In the genomic region with DNA sequence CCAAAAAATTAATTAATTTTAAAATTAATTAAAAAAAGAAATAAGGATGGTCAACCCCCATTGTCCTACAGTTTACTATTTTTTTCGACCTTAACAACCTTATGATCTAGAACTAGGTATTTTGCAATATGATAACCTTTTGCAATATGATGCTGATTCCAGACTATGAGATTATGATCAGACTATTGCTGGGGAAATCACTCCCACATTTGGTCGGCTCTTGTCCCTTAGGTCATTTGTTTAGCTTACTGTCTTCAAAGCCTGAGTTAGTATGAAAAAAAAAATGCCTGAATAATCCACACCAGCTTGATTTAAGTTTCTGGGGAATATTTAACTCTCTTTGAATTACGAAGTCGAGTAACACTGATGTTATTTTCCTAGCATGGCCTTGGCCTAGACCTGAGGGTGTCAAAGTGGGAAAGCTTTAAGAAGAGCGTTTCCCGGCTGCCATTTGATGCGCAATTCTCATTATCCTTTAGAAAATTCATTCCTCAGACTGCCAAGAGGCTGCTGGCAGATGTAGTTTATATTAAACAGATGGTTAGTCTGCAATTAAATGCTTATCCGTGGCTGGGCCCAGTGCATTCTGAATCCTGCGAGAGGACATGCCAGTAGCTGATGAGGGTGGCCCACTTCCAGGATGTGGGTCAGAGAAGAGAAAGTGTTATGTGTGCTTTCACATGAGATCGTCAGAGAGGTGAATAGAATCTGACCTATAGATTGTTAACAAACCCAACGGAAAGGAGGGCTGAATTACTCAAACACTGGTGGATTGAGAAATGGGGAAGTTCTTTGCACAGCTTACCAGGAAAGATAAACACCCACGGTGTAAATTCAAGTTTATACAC, we compare ENCODE assay signal across 9 cellular contexts.
A peak's percentile ranks its signal among the peaks of the same experiment; 100 is the strongest.
DNase-seq lines count a peak whose midpoint lies in the region; ATAC-seq and TF ChIP-seq lines count a peak whose summit lies in the region.
"Had no signal": no experiment of that assay in that cellular context is flagged by ENCODE, and none has a peak within 500 bp of the region (broad histone marks: within the 10 kb centered on the region; RNA-seq: fewer than 3 reads in every experiment).

No MANE protein-coding gene starts in this region.

- no peak overlapping the region for H3K4me3 ChIP-seq in heart left ventricle
- H3K4me3 ChIP-seq in stomach smooth muscle (ENCODE audit: low read length in 2 of 2), result peak overlapping the region in 1 of 2 donors; percentile 9
- H3K4me3 ChIP-seq: gastrocnemius medialis had no signal

- H3K27ac ChIP-seq in heart left ventricle (peak overlapping the region in 3 of 12 donors; percentile 18 to 66 (median 28)), stomach smooth muscle (ENCODE audit: low read length) (peak overlapping the region; percentile 77)
- H3K27ac ChIP-seq: gastrocnemius medialis had no signal

- intact Hi-C loops in heart left ventricle (cut with DNase I), result no loop called here

- ATAC-seq in heart left ventricle (peak in 2 of 4 donors; percentile 50 to 79), HG02840 (IDR thresholded peaks at IDR 0.05; ENCODE audit: low FRiP score, unreplicated experiment) (no peak)
- ATAC-seq in activated CD4-positive, CD25-positive, alpha-beta regulatory T cell treated with anti-CD3 and anti-CD28 coated beads, Interleukin-2, amount 50 U/mL, for 24 hours, result no peak
- ATAC-seq: gastrocnemius medialis had no signal

- H3K27me3 ChIP-seq in heart left ventricle (no peaks in the 10 kb centered on the region), stomach smooth muscle (ENCODE audit: control insufficient read depth in 1 of 2, insufficient read depth in 2 of 2, low read length in 2 of 2) (no peaks in the 10 kb centered on the region)
- H3K27me3 ChIP-seq: gastrocnemius medialis had no signal

- H3K9ac ChIP-seq in stomach smooth muscle (ENCODE audit: low read length in 2 of 2), result peak overlapping the region; percentile 22 to 72

- TF ChIP-seq POLR2A in heart left ventricle (IDR thresholded peaks at IDR 0.05), result no peak

- peaks cover 0 to 6% (median 0%) of the 10 kb centered on the region in 12 donors for H3K4me1 ChIP-seq in heart left ventricle
- H3K4me1 ChIP-seq in stomach smooth muscle (ENCODE audit: control insufficient read depth, insufficient read depth, low read length), result peaks cover 21% of the 10 kb centered on the region
- H3K4me1 ChIP-seq: gastrocnemius medialis had no signal

- H3K27me3 Mint-ChIP-seq in glutamatergic neuron (ENCODE audit: unreplicated experiment), result no peaks in the 10 kb centered on the region

- no peak overlapping the region for H3K4me3 Mint-ChIP-seq in glutamatergic neuron (ENCODE audit: unreplicated experiment)

- H3K36me3 ChIP-seq in heart left ventricle (no peaks in the 10 kb centered on the region), stomach smooth muscle (ENCODE audit: control insufficient read depth in 2 of 2, insufficient read depth in 2 of 2, low read length in 2 of 2) (no peaks in the 10 kb centered on the region)
- H3K36me3 ChIP-seq: gastrocnemius medialis had no signal

- WGBS in heart left ventricle, 4 donors, result 61 to 70% (median 61%) methylated on average over 12 of the region's 12 CpGs

- no peak overlapping the region for H3K27ac Mint-ChIP-seq in glutamatergic neuron (ENCODE audit: unreplicated experiment)

- H3K36me3 Mint-ChIP-seq in glutamatergic neuron (ENCODE audit: unreplicated experiment), result no peaks in the 10 kb centered on the region

- no peaks in the 10 kb centered on the region for H3K4me1 Mint-ChIP-seq in glutamatergic neuron (ENCODE audit: low read depth, unreplicated experiment)

- no peaks in the 10 kb centered on the region for H3K9me3 Mint-ChIP-seq in glutamatergic neuron (ENCODE audit: unreplicated experiment)

- no peaks in the 10 kb centered on the region for H3K9me3 ChIP-seq in heart left ventricle
- H3K9me3 ChIP-seq in stomach smooth muscle (ENCODE audit: control insufficient read depth in 2 of 2, low read length in 2 of 2), result no peaks in the 10 kb centered on the region
- H3K9me3 ChIP-seq: gastrocnemius medialis had no signal

- no peak for TF ChIP-seq CTCF in heart left ventricle (IDR thresholded peaks at IDR 0.05)
- TF ChIP-seq CTCF in glutamatergic neuron (IDR thresholded peaks at IDR 0.05; ENCODE audit: partially characterized antibody, unreplicated experiment), result no peak

- DNase-seq in HS-5 (ENCODE audit: low read depth) (peak; percentile 47), SKM-1 treated with dmso at 0.1 percent for 144 hours (lab: John Stamatoyannopoulos, UW; ENCODE audit: unreplicated experiment) (peak; percentile 89), heart left ventricle (peak in 4 of 5 donors; percentile 22 to 52 (median 46)), glutamatergic neuron (no peak)
- DNase-seq: gastrocnemius medialis, NCI-H774 had no signal
